In the genomic region with DNA sequence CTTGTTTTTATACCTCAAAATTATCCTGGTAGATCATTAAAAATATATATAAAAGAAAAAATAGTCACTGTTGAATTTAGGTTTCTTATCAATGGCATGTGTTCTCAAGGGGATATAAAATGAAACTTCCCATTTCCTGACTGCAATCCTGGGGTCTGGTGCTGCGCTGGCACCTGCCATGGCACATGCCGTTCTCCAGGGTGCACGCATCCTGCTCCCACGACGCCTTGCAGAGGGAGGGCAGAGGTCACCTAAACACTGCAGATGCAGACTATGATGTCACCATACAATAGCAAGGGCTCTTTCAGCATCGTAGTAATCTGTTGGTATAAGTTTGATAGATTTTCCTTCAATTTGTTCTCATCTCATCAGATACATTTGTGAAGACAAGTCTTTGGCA, we compare ENCODE assay signal across 10 cellular contexts.
"Had no signal": no experiment of that assay in that cellular context is flagged by ENCODE, and none has a peak within 500 bp of the region (broad histone marks: within the 10 kb centered on the region; RNA-seq: fewer than 3 reads in every experiment).

No MANE protein-coding gene starts in this region.

- H3K4me3 Mint-ChIP-seq: HFFc6, IgD-negative memory B cell had no signal

- H3K27ac Mint-ChIP-seq: HFFc6, IgD-negative memory B cell had no signal

- H3K4me2 ChIP-seq: KMS-11 had no signal

- H3K9me3 Mint-ChIP-seq: IgD-negative memory B cell had no signal

- H3K9ac ChIP-seq: GM23248, KMS-11 had no signal

- DNase-seq: GM23248, GOT3, H7, HFFc6, KBM-7 had no signal

- H2AFZ ChIP-seq: GM23248 had no signal

- H3K9me3 ChIP-seq: HAP-1 had no signal

- H3K4me1 Mint-ChIP-seq: IgD-negative memory B cell had no signal

- ATAC-seq: HCT116 had no signal

- FAIRE-seq: HTR-8/SVneo had no signal

- H3K27ac ChIP-seq: GM23248, KMS-11 had no signal

- H3K36me3 Mint-ChIP-seq: IgD-negative memory B cell had no signal

- H3K36me3 ChIP-seq: HAP-1 had no signal

- H3K4me3 ChIP-seq: GM23248, HAP-1 had no signal

- H3K27me3 Mint-ChIP-seq: IgD-negative memory B cell had no signal

- H3K4me1 ChIP-seq: HAP-1 had no signal
